20 cellular contexts compared by ENCODE assay signal in the genomic region with DNA sequence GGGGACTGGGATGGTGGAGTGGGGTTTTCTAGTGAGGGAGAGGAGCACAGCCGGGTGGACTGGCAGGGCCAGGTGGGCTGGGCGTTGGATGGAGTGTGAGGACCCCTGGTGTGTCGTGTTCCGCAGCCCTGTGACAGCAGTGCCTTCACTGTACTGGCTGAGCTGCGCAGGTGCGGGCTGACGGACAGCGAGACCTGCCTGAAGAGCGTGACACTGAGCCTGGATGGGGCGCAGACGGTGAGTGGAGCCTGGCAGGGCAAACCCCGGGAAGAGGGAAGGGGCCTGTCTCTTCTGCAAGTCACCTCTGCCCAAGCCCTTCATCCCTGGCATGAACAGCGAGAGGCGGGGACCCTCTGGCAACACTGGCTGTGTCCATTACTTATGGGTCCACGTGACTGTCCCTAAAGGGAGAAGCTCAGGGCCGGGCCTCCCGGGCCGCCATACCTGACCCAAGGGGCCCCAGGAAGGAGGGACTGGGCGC. TPM values are rescaled to one million over a fixed set of nuclear protein-coding genes. Genes with fewer than 3 reads are reported as not detected.
"Had no signal": no experiment of that assay in that cellular context is flagged by ENCODE, and none has a peak within 500 bp of the region (broad histone marks: within the 10 kb centered on the region; RNA-seq: fewer than 3 reads in every experiment).

No MANE protein-coding gene starts in this region.

- H3K27ac ChIP-seq: cardiac muscle cell, esophagus muscularis mucosa had no signal

- DNase-seq: activated CD4-positive, alpha-beta memory T cell treated with anti-CD3 and anti-CD28 coated beads, Interleukin-2, amount 10 ng/mL, durations not matched to agents 7 days and 5 days; activated CD8-positive, alpha-beta memory T cell treated with anti-CD3 and anti-CD28 coated beads, Interleukin-2, amount 10 ng/mL, durations not matched to agents 7 days and 5 days; activated naive CD4-positive, alpha-beta T cell; activated naive CD8-positive, alpha-beta T cell treated with anti-CD3 and anti-CD28 coated beads for 36 hours; amniotic stem cell; dermis blood vessel endothelial cell; effector memory CD4-positive, alpha-beta T cell; nucleus accumbens; retina had no signal

- H3K36me3 ChIP-seq: cardiac muscle cell, esophagus muscularis mucosa had no signal

- H3K27me3 Mint-ChIP-seq: activated CD4-positive, alpha-beta memory T cell treated with anti-CD3 and anti-CD28 coated beads, Interleukin-2, amount 10 ng/mL, durations not matched to agents 7 days and 5 days; activated CD8-positive, alpha-beta memory T cell treated with anti-CD3 and anti-CD28 coated beads, Interleukin-2, amount 10 ng/mL, durations not matched to agents 7 days and 5 days; activated naive CD8-positive, alpha-beta T cell treated with anti-CD3 and anti-CD28 coated beads for 36 hours; activated T-helper 17 cell treated with anti-CD3 and anti-CD28 coated beads, Interleukin-2, amount 50 U/mL, for 72 hours; stimulated activated naive CD8-positive, alpha-beta T cell treated with anti-CD3 and anti-CD28 coated beads, Interleukin-15, Interleukin-2, amounts not matched to agents 100 ng/mL and 50 ng/mL, for 24 hours had no signal

- H3K4me1 ChIP-seq: esophagus muscularis mucosa had no signal

- H3K27me3 ChIP-seq: cardiac muscle cell had no signal

- ATAC-seq: activated CD8-positive, alpha-beta memory T cell treated with anti-CD3 and anti-CD28 coated beads, Interleukin-2, amount 10 ng/mL, durations not matched to agents 7 days and 5 days; activated T-helper 17 cell treated with anti-CD3 and anti-CD28 coated beads, Interleukin-2, amount 50 U/mL, for 72 hours; left colon had no signal

- H3K4me3 ChIP-seq: cardiac muscle cell, esophagus muscularis mucosa, lung had no signal

- H3K4me1 Mint-ChIP-seq: activated CD4-positive, alpha-beta memory T cell treated with anti-CD3 and anti-CD28 coated beads, Interleukin-2, amount 10 ng/mL, durations not matched to agents 7 days and 5 days; activated CD8-positive, alpha-beta memory T cell treated with anti-CD3 and anti-CD28 coated beads, Interleukin-2, amount 10 ng/mL, durations not matched to agents 7 days and 5 days; activated naive CD8-positive, alpha-beta T cell treated with anti-CD3 and anti-CD28 coated beads for 36 hours; activated T-helper 17 cell treated with anti-CD3 and anti-CD28 coated beads, Interleukin-2, amount 50 U/mL, for 72 hours; mesothelial cell of epicardium; nephron had no signal

- H3K27ac Mint-ChIP-seq: activated CD4-positive, alpha-beta memory T cell treated with anti-CD3 and anti-CD28 coated beads, Interleukin-2, amount 10 ng/mL, durations not matched to agents 7 days and 5 days; activated CD8-positive, alpha-beta memory T cell treated with anti-CD3 and anti-CD28 coated beads, Interleukin-2, amount 10 ng/mL, durations not matched to agents 7 days and 5 days; activated naive CD8-positive, alpha-beta T cell treated with anti-CD3 and anti-CD28 coated beads for 36 hours; activated T-helper 17 cell treated with anti-CD3 and anti-CD28 coated beads, Interleukin-2, amount 50 U/mL, for 72 hours; mesothelial cell of epicardium; nephron; stimulated activated naive CD8-positive, alpha-beta T cell treated with anti-CD3 and anti-CD28 coated beads, Interleukin-15, Interleukin-2, amounts not matched to agents 100 ng/mL and 50 ng/mL, for 24 hours had no signal

- H3K4me3 Mint-ChIP-seq: activated CD4-positive, alpha-beta memory T cell treated with anti-CD3 and anti-CD28 coated beads, Interleukin-2, amount 10 ng/mL, durations not matched to agents 7 days and 5 days; activated CD8-positive, alpha-beta memory T cell treated with anti-CD3 and anti-CD28 coated beads, Interleukin-2, amount 10 ng/mL, durations not matched to agents 7 days and 5 days; activated naive CD8-positive, alpha-beta T cell treated with anti-CD3 and anti-CD28 coated beads for 36 hours; activated T-helper 17 cell treated with anti-CD3 and anti-CD28 coated beads, Interleukin-2, amount 50 U/mL, for 72 hours; mesothelial cell of epicardium; nephron; stimulated activated naive CD8-positive, alpha-beta T cell treated with anti-CD3 and anti-CD28 coated beads, Interleukin-15, Interleukin-2, amounts not matched to agents 100 ng/mL and 50 ng/mL, for 24 hours had no signal

- H3K36me3 Mint-ChIP-seq: activated CD8-positive, alpha-beta memory T cell treated with anti-CD3 and anti-CD28 coated beads, Interleukin-2, amount 10 ng/mL, durations not matched to agents 7 days and 5 days; activated naive CD8-positive, alpha-beta T cell treated with anti-CD3 and anti-CD28 coated beads for 36 hours; mesothelial cell of epicardium had no signal

RNA-seq across cellular contexts. Expression of a gene that starts 10.0 kb away (rescaled TPM):
- total RNA-seq: activated CD4-positive, alpha-beta memory T cell treated with anti-CD3 and anti-CD28 coated beads, Interleukin-2, amount 10 ng/mL, durations not matched to agents 7 days and 5 days; activated CD8-positive, alpha-beta memory T cell treated with anti-CD3 and anti-CD28 coated beads, Interleukin-2, amount 10 ng/mL, durations not matched to agents 7 days and 5 days; activated naive CD8-positive, alpha-beta T cell treated with anti-CD3 and anti-CD28 coated beads for 36 hours; activated T-helper 17 cell treated with anti-CD3 and anti-CD28 coated beads, Interleukin-2, amount 50 U/mL, for 72 hours; cardiac muscle cell; dermis blood vessel endothelial cell; endothelial cell of umbilical vein; mesothelial cell of epicardium; T-helper 2 cell treated with Interferon-gamma antibody and Interleukin-4, amounts not matched to agents 100 ng/mL and 5 ng/mL, for 36 hours had no signal

RNA-seq across cellular contexts. Expression of a gene that starts 55.1 kb away (rescaled TPM):
- total RNA-seq: activated CD4-positive, alpha-beta memory T cell treated with anti-CD3 and anti-CD28 coated beads, Interleukin-2, amount 10 ng/mL, durations not matched to agents 7 days and 5 days; activated CD8-positive, alpha-beta memory T cell treated with anti-CD3 and anti-CD28 coated beads, Interleukin-2, amount 10 ng/mL, durations not matched to agents 7 days and 5 days; activated naive CD8-positive, alpha-beta T cell treated with anti-CD3 and anti-CD28 coated beads for 36 hours; activated T-helper 17 cell treated with anti-CD3 and anti-CD28 coated beads, Interleukin-2, amount 50 U/mL, for 72 hours; cardiac muscle cell; dermis blood vessel endothelial cell; endothelial cell of umbilical vein; mesothelial cell of epicardium; skeletal muscle tissue; T-helper 2 cell treated with Interferon-gamma antibody and Interleukin-4, amounts not matched to agents 100 ng/mL and 5 ng/mL, for 36 hours had no signal
